In the genomic region with DNA sequence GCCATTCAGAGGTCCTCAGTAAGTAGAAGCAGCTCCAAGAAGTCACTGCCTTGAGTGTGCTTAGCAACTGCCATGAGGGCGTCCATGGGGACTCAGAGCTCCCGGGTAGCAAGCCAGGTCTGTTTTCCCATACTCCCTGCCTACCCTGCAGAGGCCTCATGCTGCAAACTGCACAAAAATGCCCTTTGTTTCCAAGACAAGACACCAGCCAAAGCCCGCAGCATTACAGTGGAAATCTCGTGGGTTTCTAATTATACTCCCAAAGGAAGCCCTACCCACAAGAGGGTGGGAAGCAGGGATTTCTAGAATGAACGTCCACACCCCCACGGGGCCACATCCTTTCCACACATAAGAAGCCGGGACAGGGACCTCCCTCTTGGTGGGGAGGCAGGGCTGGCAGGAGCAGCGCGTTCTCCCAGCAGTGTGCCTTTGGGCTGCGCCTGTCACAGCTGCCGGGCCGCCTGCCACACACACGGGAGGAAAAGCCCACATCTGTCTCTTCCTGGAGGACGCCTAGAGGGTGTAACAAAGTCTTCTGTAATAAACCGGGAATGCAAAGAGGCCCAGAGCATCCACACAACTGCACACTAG, we compare ENCODE assay signal across 10 cellular contexts. TPM values are rescaled to one million over a fixed set of nuclear protein-coding genes. Genes with fewer than 3 reads are reported as not detected.
DNase-seq lines count a peak whose midpoint lies in the region; ATAC-seq, FAIRE-seq and TF ChIP-seq lines count a peak whose summit lies in the region.
"Had no signal": no experiment of that assay in that cellular context is flagged by ENCODE, and none has a peak within 500 bp of the region (broad histone marks: within the 10 kb centered on the region; RNA-seq: fewer than 3 reads in every experiment).

No MANE protein-coding gene starts in this region.

- no peak overlapping the region for H2AK5ac ChIP-seq in H9 (ENCODE audit: insufficient read length, low read length)

- H3T11ph ChIP-seq in H9 (ENCODE audit: low read length) = no peak overlapping the region

- no peak for TF ChIP-seq CTCF in H9 (conservative IDR thresholded peaks at IDR 0.05)
- no peak for TF ChIP-seq CTCF in brain microvascular endothelial cell (IDR thresholded peaks at IDR 0.05; ENCODE audit: low read depth, low read length, missing control alignments)

- H3K23me2 ChIP-seq in H9 (ENCODE audit: insufficient read length, low read depth, low read length, poor library complexity, severe bottlenecking) = no peaks in the 10 kb centered on the region

- H2BK5ac ChIP-seq in H9 (ENCODE audit: insufficient read length, low read length) = no peak overlapping the region

- peaks cover 0 to 20% (median 5%) of the 10 kb centered on the region in 3 experiments; a peak in 4 of 7 replicates for H3K36me3 Mint-ChIP-seq in H9 (ENCODE audit: insufficient read depth in 1 of 3, low read depth in 3 of 3)

- no peak overlapping the region for H4K5ac ChIP-seq in H9 (ENCODE audit: insufficient read length, low read depth, low read length)

- WGBS in H9 (ENCODE audit: extremely low coverage, insufficient read length, low lambda C conversion rate) = no CpG with 5 or more reads among the region's 15 CpGs

- no peaks in the 10 kb centered on the region for H4K20me1 ChIP-seq in H9 (ENCODE audit: control insufficient read depth, insufficient read depth, insufficient read length)

- no peak overlapping the region for H3K23ac ChIP-seq in H9 (ENCODE audit: insufficient read length, low read depth, low read length)

- no peak for DNase-seq in H9
- peak in 53 of 56 donors; percentile 29 to 91 (median 66) for DNase-seq in amygdala (lab: John Stamatoyannopoulos, UW)
- peak; percentile 79 to 84 for DNase-seq in hippocampal formation (lab: John Stamatoyannopoulos, UW)
- no peak for DNase-seq in AG08396 (ENCODE audit: low spot score)
- no peak for DNase-seq in RCC 7860 (ENCODE audit: low spot score)
- DNase-seq in brain microvascular endothelial cell = no peak
- DNase-seq: erythroblast, NCI-H1436 treated with DMSO at 0.1 percent for 48 hours had no signal

- H3K4ac ChIP-seq in H9 (ENCODE audit: low read depth, low read length) = no peak overlapping the region

- no peak overlapping the region for H2BK120ac ChIP-seq in H9 (ENCODE audit: low read depth, low read length, poor library complexity, severe bottlenecking)

- H2BK20ac ChIP-seq in H9 (ENCODE audit: low read depth, low read length, poor library complexity, severe bottlenecking) = no peak overlapping the region

- no peak overlapping the region for H2AFZ ChIP-seq in H9 (ENCODE audit: low read length)

- H3K27ac ChIP-seq in H9 (ENCODE audit: insufficient read length, low read depth, low read length) = no peak overlapping the region
- H3K27ac ChIP-seq in skeletal muscle tissue (ENCODE audit: low read depth, low read length) = peak overlapping the region; percentile 90
- no peak overlapping the region for H3K27ac ChIP-seq in brain microvascular endothelial cell

- no peaks in the 10 kb centered on the region for H3K9me3 Mint-ChIP-seq in H9

- no peak overlapping the region for H3K4me3 Mint-ChIP-seq in H9

- H3K27me3 ChIP-seq in H9 (ENCODE audit: insufficient read depth, low read length) = no peaks in the 10 kb centered on the region
- no peaks in the 10 kb centered on the region for H3K27me3 ChIP-seq in skeletal muscle tissue (ENCODE audit: control insufficient read depth in 3 of 3, insufficient read depth in 3 of 3, low read length in 3 of 3)
- no peaks in the 10 kb centered on the region for H3K27me3 ChIP-seq in brain microvascular endothelial cell (replicated peaks)

- no peak for FAIRE-seq in RCC 7860 (lab: Jason Lieb, UNC)

- H2BK12ac ChIP-seq in H9 (ENCODE audit: insufficient read length, low read depth, low read length) = no peak overlapping the region

- no peaks in the 10 kb centered on the region for H3K79me1 ChIP-seq in H9 (ENCODE audit: insufficient read depth, low read depth, low read length, poor library complexity, severe bottlenecking)

- H3K36me3 ChIP-seq in skeletal muscle tissue (ENCODE audit: control insufficient read depth in 3 of 3, insufficient read depth in 3 of 3, low read length in 3 of 3) (peaks cover 0 to 3% (median under 1%) of the 10 kb centered on the region in 3 donors), brain microvascular endothelial cell (replicated peaks) (no peaks in the 10 kb centered on the region)

- H3K4me1 Mint-ChIP-seq in H9 = peaks cover 21 to 26% of the 10 kb centered on the region in 2 experiments

- no peak overlapping the region for H3K9ac ChIP-seq in H9 (ENCODE audit: extremely low read depth, insufficient read length, low read length)
- peak overlapping the region; percentile 33 to 57 (median 40) for H3K9ac ChIP-seq in skeletal muscle tissue (ENCODE audit: low read depth in 1 of 3, low read length in 3 of 3)

- H3K56ac ChIP-seq in H9 (ENCODE audit: insufficient read length, low read depth, low read length) = no peak overlapping the region

- H3K4me2 ChIP-seq in H9 (ENCODE audit: insufficient read depth, insufficient read length, low read length) = no peak overlapping the region

- peaks cover 3% of the 10 kb centered on the region; the same call in 1 of the 2 replicates for H3K4me1 ChIP-seq in H9 (ENCODE audit: insufficient read depth, low read length)
- H3K4me1 ChIP-seq in skeletal muscle tissue (ENCODE audit: control insufficient read depth in 3 of 3, insufficient read depth in 3 of 3, low read length in 3 of 3) = peaks cover 30 to 44% (median 30%) of the 10 kb centered on the region in 3 donors

- H3K14ac ChIP-seq in H9 (ENCODE audit: insufficient read depth, low read length) = no peak overlapping the region

- ATAC-seq in GM18909 (IDR thresholded peaks at IDR 0.05; ENCODE audit: poor library complexity, unreplicated experiment) = no peak

- no peaks in the 10 kb centered on the region for H3K9me3 ChIP-seq in H9 (ENCODE audit: control insufficient read depth, low read depth, low read length)
- H3K9me3 ChIP-seq in skeletal muscle tissue (ENCODE audit: control insufficient read depth in 3 of 3, low read length in 3 of 3) = no peaks in the 10 kb centered on the region

- H4K91ac ChIP-seq in H9 (ENCODE audit: insufficient read length, low read depth, low read length) = no peak overlapping the region

- peak overlapping the region in 2 of 3 experiments; percentile 59 to 77; a peak in 2 of 7 replicates for H3K27ac Mint-ChIP-seq in H9

- no peak overlapping the region for H3K18ac ChIP-seq in H9 (ENCODE audit: insufficient read length, low read depth, low read length)

- peak overlapping the region in 2 of 3 donors; percentile 31 to 52 for H3K4me3 ChIP-seq in skeletal muscle tissue (ENCODE audit: low read length in 3 of 3)
- no peak overlapping the region for H3K4me3 ChIP-seq in brain microvascular endothelial cell (ENCODE audit: low read depth, low read length)

- H3K79me2 ChIP-seq in H9 (ENCODE audit: insufficient read depth, low read length) = no peaks in the 10 kb centered on the region

- H2BK15ac ChIP-seq in H9 (ENCODE audit: low read depth, low read length) = no peak overlapping the region

- no peaks in the 10 kb centered on the region for H3K27me3 Mint-ChIP-seq in H9 (ENCODE audit: low read depth)

- in situ Hi-C loops in brain microvascular endothelial cell (cut with HindIII; ENCODE audit: low pct_ligation_motif_present, low sequenced_read_pairs) = no loop called here

- H4K8ac ChIP-seq in H9 (replicated peaks; ENCODE audit: insufficient read length, low read depth, low read length) = no peak overlapping the region

RNA-seq across cellular contexts. Expression of a gene that starts 31.1 kb away (rescaled TPM):
- 38.0 and 38.5 TPM in 2 replicates for total RNA-seq in H9 (2021)
- total RNA-seq in skeletal muscle tissue = 8.4 TPM

Comparison
In these comparisons a context has a peak if more than half of its experiments do, and no peak if none do; other contexts are left out.
1. DNase-seq: peak in amygdala (53 of 56) and hippocampal formation (2 of 2); none in H9 (single experiment), AG08396 (single experiment), RCC 7860 (single experiment) and brain microvascular endothelial cell (single experiment).